12 cellular contexts compared by ENCODE assay signal in genomic region chr2:109333414-109334194, GRCh38.
DNase-seq lines count a peak whose midpoint lies in the region; ATAC-seq and TF ChIP-seq lines count a peak whose summit lies in the region.
"Had no signal": no experiment of that assay in that cellular context is flagged by ENCODE, and none has a peak within 500 bp of the region (broad histone marks: within the 10 kb centered on the region; RNA-seq: fewer than 3 reads in every experiment).

No MANE protein-coding gene starts in this region.

- H3K27ac ChIP-seq in PC-3 (ENCODE audit: low read length) (peak overlapping the region; percentile 93), neural progenitor cell (no peak overlapping the region)
- H3K27ac ChIP-seq: foreskin keratinocyte had no signal

- H2AFZ ChIP-seq in PC-3 (ENCODE audit: low read length) (no peak overlapping the region), neural progenitor cell (replicated peaks) (no peak overlapping the region)

- peak overlapping the region; percentile 95 for H3K4me2 ChIP-seq in PC-3 (ENCODE audit: low read length)
- no peak overlapping the region for H3K4me2 ChIP-seq in neural progenitor cell

- H3K27me3 ChIP-seq in PC-3 (ENCODE audit: low read length) (no peaks in the 10 kb centered on the region), neural progenitor cell (no peaks in the 10 kb centered on the region)
- H3K27me3 ChIP-seq: foreskin keratinocyte had no signal

- no peaks in the 10 kb centered on the region for H3K9me2 ChIP-seq in PC-3 (replicated peaks; ENCODE audit: low read length)

- H3K4me3 ChIP-seq in PC-3 (ENCODE audit: low read length) (peak overlapping the region; percentile 66; the same call in 1 of the 2 replicates), neural progenitor cell (no peak overlapping the region)

- ATAC-seq in PC-3: peak; percentile 18
- ATAC-seq in GM19463 (IDR thresholded peaks at IDR 0.05; ENCODE audit: unreplicated experiment): no peak

- H3K4me3 Mint-ChIP-seq in neural progenitor cell (no peak overlapping the region), immature natural killer cell (peak overlapping the region in 1 of 5 donors; percentile 52)
- H3K4me3 Mint-ChIP-seq: activated naive CD8-positive, alpha-beta T cell treated with anti-CD3 and anti-CD28 coated beads, Interleukin-2, amount 10 ng/mL, durations not matched to agents 7 days and 5 days had no signal

- H3K27me3 Mint-ChIP-seq in neural progenitor cell (ENCODE audit: insufficient read depth, low read depth): peaks cover 2% of the 10 kb centered on the region
- H3K27me3 Mint-ChIP-seq in immature natural killer cell (ENCODE audit: low read depth in 3 of 3): peaks cover 2 to 7% (median 7%) of the 10 kb centered on the region in 3 donors

- H3K36me3 ChIP-seq in PC-3 (ENCODE audit: low read depth, low read length) (no peaks in the 10 kb centered on the region), neural progenitor cell (no peaks in the 10 kb centered on the region)

- H3K9ac ChIP-seq in PC-3 (ENCODE audit: low read length) (no peak overlapping the region), neural progenitor cell (no peak overlapping the region)

- CTCF ChIA-PET in PC-3 (lab: Charles Lee): interaction anchor here (0.6 kb wide), 1 partner anchor 202 kb away, joined by 3 read pairs; no protein-coding TSS in a partner anchor

- TF ChIP-seq CTCF in GM12873 (IDR thresholded peaks at IDR 0.05; ENCODE audit: insufficient read depth, low read depth, low read length, missing control alignments) (peak; percentile 50), PC-3 (conservative IDR thresholded peaks at IDR 0.05; ENCODE audit: low read depth, low read length) (0 out of 2 replicates have a peak, but pooled peaks have one; percentile 35), neural progenitor cell (IDR thresholded peaks at IDR 0.05) (peak; percentile 39), GM13977 (IDR thresholded peaks at IDR 0.05; ENCODE audit: extremely low read depth, insufficient read depth, missing control alignments) (no peak)

- H3K4me1 Mint-ChIP-seq in neural progenitor cell: peaks cover 37% of the 10 kb centered on the region
- peaks cover 47 to 52% of the 10 kb centered on the region in 2 donors for H3K4me1 Mint-ChIP-seq in immature natural killer cell

- H3K9me3 Mint-ChIP-seq in neural progenitor cell (peaks cover 7% of the 10 kb centered on the region), immature natural killer cell (no peaks in the 10 kb centered on the region)
- H3K9me3 Mint-ChIP-seq: activated naive CD8-positive, alpha-beta T cell treated with anti-CD3 and anti-CD28 coated beads, Interleukin-2, amount 10 ng/mL, durations not matched to agents 7 days and 5 days; natural killer cell had no signal

- H3K36me3 Mint-ChIP-seq in neural progenitor cell (peaks cover under 1% of the 10 kb centered on the region), immature natural killer cell (peaks cover 0 to 6% (median 0%) of the 10 kb centered on the region in 3 donors)
- H3K36me3 Mint-ChIP-seq: activated naive CD8-positive, alpha-beta T cell treated with anti-CD3 and anti-CD28 coated beads, Interleukin-2, amount 10 ng/mL, durations not matched to agents 7 days and 5 days; natural killer cell had no signal

- H3K27ac Mint-ChIP-seq in neural progenitor cell: no peak overlapping the region
- no peak overlapping the region for H3K27ac Mint-ChIP-seq in immature natural killer cell
- H3K27ac Mint-ChIP-seq: natural killer cell had no signal

- peak; percentile 76 for DNase-seq in PC-3
- peak; percentile 28 to 58 for DNase-seq in dermis microvascular lymphatic vessel endothelial cell (ENCODE audit: low read depth in 2 of 2)
- DNase-seq in neural progenitor cell (ENCODE audit: low spot score): peak; percentile 35
- DNase-seq in stimulated activated CD4-positive, alpha-beta T cell treated with anti-CD3 and anti-CD28 coated beads, Interleukin-12 subunit alpha, Interleukin-12 subunit beta, amount 100 ng/mL, for 4 hours: no peak
- no peak for DNase-seq in immature natural killer cell
- no peak for DNase-seq in GM13977 (ENCODE audit: low spot score)
- DNase-seq: activated naive CD8-positive, alpha-beta T cell treated with anti-CD3 and anti-CD28 coated beads, Interleukin-2, amount 10 ng/mL, durations not matched to agents 7 days and 5 days; foreskin keratinocyte; natural killer cell; NCI-H526 treated with DMSO at 0.1 percent for 48 hours had no signal

- no TSS peak for BruUV-seq in PC-3 (replicated peaks; lab: Mats Ljungman, UMichigan)

- in situ Hi-C loops in GM13977 (cut with MboI; ENCODE audit: low pct_unique_long_range_greater_than_20kb, low sequenced_read_pairs, unreplicated experiment): no loop called here

- intact Hi-C loops in PC-3 (cut with micrococcal nuclease): loop anchor here (2.0 to 5.0 kb wide), 4 partner anchors 17 to 206 kb away; partner anchors contain the start of gene SH3RF3

- no peaks in the 10 kb centered on the region for H3K9me3 ChIP-seq in PC-3 (ENCODE audit: low read length)
- H3K9me3 ChIP-seq in neural progenitor cell (ENCODE audit: low read depth): no peaks in the 10 kb centered on the region

- H3K79me2 ChIP-seq in PC-3 (ENCODE audit: low read length) (peaks cover 74% of the 10 kb centered on the region), neural progenitor cell (ENCODE audit: low read depth) (no peaks in the 10 kb centered on the region)

- H4K20me1 ChIP-seq in PC-3 (ENCODE audit: low read length): no peaks in the 10 kb centered on the region
- no peaks in the 10 kb centered on the region for H4K20me1 ChIP-seq in neural progenitor cell (ENCODE audit: low read depth)

- POLR2A ChIA-PET in PC-3 (lab: Charles Lee; ENCODE audit: unreplicated experiment): no interaction called here

- H3F3A ChIP-seq in PC-3 (ENCODE audit: low read length, unreplicated experiment): no peaks in the 10 kb centered on the region
- H3F3A ChIP-seq in neural progenitor cell (ENCODE audit: low read depth): no peaks in the 10 kb centered on the region

- H3K4me1 ChIP-seq in PC-3 (ENCODE audit: insufficient read depth, low read length) (peaks cover 84% of the 10 kb centered on the region), neural progenitor cell (no peaks in the 10 kb centered on the region)

Comparison
In these comparisons a context has a peak if more than half of its experiments do, and no peak if none do; other contexts are left out.
1. DNase-seq: peak in PC-3 (single experiment), dermis microvascular lymphatic vessel endothelial cell (2 of 2) and neural progenitor cell (single experiment); none in stimulated activated CD4-positive, alpha-beta T cell treated with anti-CD3 and anti-CD28 coated beads, Interleukin-12 subunit alpha, Interleukin-12 subunit beta, amount 100 ng/mL, for 4 hours (single experiment), immature natural killer cell (0 of 3) and GM13977 (single experiment).